1 cellular context compared by ENCODE assay signal in genomic region chr12:49110191-49111155, GRCh38.
TF ChIP-seq lines count a peak whose summit lies in the region.

TSS of gene LMBR1L (minus strand) at chr12:49110847. CDS start at chr12:49110555, 292 bp downstream.

TF ChIP-seq in HEK293, 187 proteins besides CTCF, POLR2A, EP300 and RAD21 (continued from another document and continues in another):
- TF ChIP-seq REST (tag by site-specific recombination; IDR thresholded peaks at IDR 0.05) = peak; percentile 31; the same call in 1 of the 2 replicates
- no peak for TF ChIP-seq ZNF302 (tag by site-specific recombination; IDR thresholded peaks at IDR 0.05; ENCODE audit: low read depth)
- TF ChIP-seq ZNF580 (tag by site-specific recombination; IDR thresholded peaks at IDR 0.05) = no peak
- no peak for TF ChIP-seq ZNF112 (tag by site-specific recombination; IDR thresholded peaks at IDR 0.05)
- TF ChIP-seq ZNF169 (tag by site-specific recombination; IDR thresholded peaks at IDR 0.05) = no peak
- TF ChIP-seq ZNF221 (tag by site-specific recombination; IDR thresholded peaks at IDR 0.05; ENCODE audit: borderline replicate concordance) = no peak
- TF ChIP-seq ZBTB26 (tag by site-specific recombination; optimal IDR thresholded peaks at IDR 0.05) = peak; percentile 54
- no peak for TF ChIP-seq ZNF624 (tag by site-specific recombination; IDR thresholded peaks at IDR 0.05)
- TF ChIP-seq ZNF707 (tag by site-specific recombination; IDR thresholded peaks at IDR 0.05) = no peak
- no peak for TF ChIP-seq BCL11A (tag by site-specific recombination; IDR thresholded peaks at IDR 0.05; ENCODE audit: low read depth)
- no peak for TF ChIP-seq ZNF26 (tag by site-specific recombination; IDR thresholded peaks at IDR 0.05)
- TF ChIP-seq BCL6B (tag by site-specific recombination; IDR thresholded peaks at IDR 0.05) = no peak
- TF ChIP-seq ZBTB17 (tag by site-specific recombination; IDR thresholded peaks at IDR 0.05) = peak; percentile 87
- no peak for TF ChIP-seq ZNF138 (tag by site-specific recombination; IDR thresholded peaks at IDR 0.05; ENCODE audit: borderline replicate concordance)
- TF ChIP-seq ZNF366 (tag by site-specific recombination; conservative IDR thresholded peaks at IDR 0.05) = 0 out of 2 replicates have a peak, but pooled peaks have one; percentile 14
- TF ChIP-seq ZNF510 (tag by site-specific recombination; IDR thresholded peaks at IDR 0.05; ENCODE audit: insufficient replicate concordance) = no peak
- TF ChIP-seq FEZF1 (tag by site-specific recombination; IDR thresholded peaks at IDR 0.05) = no peak; the same call in 1 of the 2 replicates
- TF ChIP-seq ZNF335 (tag by site-specific recombination; conservative IDR thresholded peaks at IDR 0.05) = peak; percentile 86
- peak; percentile 65; the same call in 1 of the 2 replicates for TF ChIP-seq REPIN1 (tag by site-specific recombination; IDR thresholded peaks at IDR 0.05; ENCODE audit: low read depth)
- no peak for TF ChIP-seq ZNF248 (tag by site-specific recombination; IDR thresholded peaks at IDR 0.05)
- no peak for TF ChIP-seq ZNF664 (tag by site-specific recombination; IDR thresholded peaks at IDR 0.05)
- no peak for TF ChIP-seq SETDB1 (IDR thresholded peaks at IDR 0.05; ENCODE audit: insufficient read length, low read length)
- no peak for TF ChIP-seq AEBP2 (tag by site-specific recombination; IDR thresholded peaks at IDR 0.05; ENCODE audit: borderline replicate concordance)
- no peak for TF ChIP-seq ZNF777 (tag by site-specific recombination; IDR thresholded peaks at IDR 0.05; ENCODE audit: borderline replicate concordance)
- TF ChIP-seq ZNF629 (tag by site-specific recombination; IDR thresholded peaks at IDR 0.05) = peak; percentile 95
- TF ChIP-seq ZNF19 (tag by site-specific recombination; IDR thresholded peaks at IDR 0.05; ENCODE audit: low read depth) = no peak
- TF ChIP-seq HOXA7 (CRISPR knock-in tag; IDR thresholded peaks at IDR 0.05; ENCODE audit: borderline replicate concordance) = no peak
- TF ChIP-seq ZNF621 (tag by site-specific recombination; IDR thresholded peaks at IDR 0.05) = no peak
- TF ChIP-seq KLF8 (tag by site-specific recombination; IDR thresholded peaks at IDR 0.05) = peak; percentile 50; the same call in 1 of the 2 replicates
- no peak for TF ChIP-seq ZNF768 (tag by site-specific recombination; IDR thresholded peaks at IDR 0.05)
- TF ChIP-seq ZNF398 (tag by site-specific recombination; IDR thresholded peaks at IDR 0.05) = no peak; the same call in 1 of the 2 replicates
- TF ChIP-seq ZNF324 (tag by site-specific recombination; IDR thresholded peaks at IDR 0.05) = no peak
- TF ChIP-seq ZNF404 (tag by site-specific recombination; IDR thresholded peaks at IDR 0.05) = no peak
- no peak for TF ChIP-seq TRIM28 (IDR thresholded peaks at IDR 0.05; ENCODE audit: borderline replicate concordance, low read length)
- no peak for TF ChIP-seq TCF7L2 (IDR thresholded peaks at IDR 0.05; ENCODE audit: borderline replicate concordance, low read depth, low read length)
- TF ChIP-seq ATF2 (tag by site-specific recombination; IDR thresholded peaks at IDR 0.05; ENCODE audit: low read depth) = 0 out of 2 replicates have a peak, but pooled peaks have one; percentile 3
- no peak for TF ChIP-seq ZNF140 (tag by site-specific recombination; IDR thresholded peaks at IDR 0.05)
- no peak for TF ChIP-seq ZNF747 (tag by site-specific recombination; IDR thresholded peaks at IDR 0.05)
- TF ChIP-seq EGR2 (tag by site-specific recombination; IDR thresholded peaks at IDR 0.05; ENCODE audit: low read depth) = no peak
- peak; percentile 51; the same call in 1 of the 2 replicates for TF ChIP-seq ZXDB (tag by site-specific recombination; IDR thresholded peaks at IDR 0.05)
- no peak for TF ChIP-seq ZFP3 (tag by site-specific recombination; IDR thresholded peaks at IDR 0.05; ENCODE audit: low read depth)
- no peak for TF ChIP-seq ZNF350 (tag by site-specific recombination; IDR thresholded peaks at IDR 0.05)
- TF ChIP-seq YY2 (tag by site-specific recombination; IDR thresholded peaks at IDR 0.05) = peak; percentile 49; the same call in 1 of the 2 replicates
- no peak for TF ChIP-seq SALL2 (tag by site-specific recombination; IDR thresholded peaks at IDR 0.05; ENCODE audit: borderline replicate concordance)
- TF ChIP-seq PRDM4 (tag by site-specific recombination; IDR thresholded peaks at IDR 0.05) = no peak
- no peak for TF ChIP-seq ZBTB1 (tag by site-specific recombination; IDR thresholded peaks at IDR 0.05)
- TF ChIP-seq HOXD13 (CRISPR knock-in tag; IDR thresholded peaks at IDR 0.05; ENCODE audit: borderline replicate concordance) = no peak
- TF ChIP-seq MZF1 (tag by site-specific recombination; IDR thresholded peaks at IDR 0.05; ENCODE audit: borderline replicate concordance) = peak; percentile 16; the same call in 1 of the 2 replicates
- TF ChIP-seq KLF16 (tag by site-specific recombination; IDR thresholded peaks at IDR 0.05) = peak; percentile 71; the same call in 1 of the 2 replicates
- TF ChIP-seq ZSCAN5A (tag by site-specific recombination; IDR thresholded peaks at IDR 0.05) = no peak
- TF ChIP-seq ZNF416 (tag by site-specific recombination; IDR thresholded peaks at IDR 0.05) = no peak
